ENCODE assay signal across 26 cellular contexts in the genomic region with DNA sequence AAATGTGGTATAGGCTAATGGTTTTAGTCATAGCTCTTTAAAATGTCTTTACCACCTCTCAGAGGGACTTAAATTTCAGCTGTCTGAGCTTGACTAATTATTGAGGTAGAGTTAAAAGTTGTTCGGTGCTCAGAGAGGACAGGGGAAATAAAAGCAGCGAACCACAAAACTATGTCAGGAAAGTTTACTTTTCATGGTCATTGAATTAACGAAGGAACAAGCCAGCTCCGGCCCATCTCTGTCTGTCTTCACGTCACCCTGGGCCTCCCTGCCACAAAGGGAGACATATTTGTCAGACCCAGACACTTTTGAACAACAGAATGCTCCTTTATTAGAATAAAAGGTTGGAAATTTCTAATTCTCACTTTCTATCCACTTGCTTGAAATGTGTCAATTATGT.
"Had no signal": no experiment of that assay in that cellular context is flagged by ENCODE, and none has a peak within 500 bp of the region (broad histone marks: within the 10 kb centered on the region; RNA-seq: fewer than 3 reads in every experiment).

No MANE protein-coding gene starts in this region.

- H3K9me3 ChIP-seq: breast epithelium, Peyer's patch had no signal

- H3K27ac ChIP-seq: breast epithelium, Peyer's patch, RWPE1 had no signal

- H3K27me3 ChIP-seq: breast epithelium, Peyer's patch had no signal

- H3K27ac Mint-ChIP-seq: activated B cell treated with CpG ODN at 0.5 μM for 24 hours; activated CD4-positive, alpha-beta memory T cell treated with anti-CD3 and anti-CD28 coated beads, Interleukin-2, amount 10 ng/mL, durations not matched to agents 7 days and 5 days; activated CD4-positive, alpha-beta T cell treated with anti-CD3 and anti-CD28 coated beads, Interleukin-2, amount 10 ng/mL, durations not matched to agents 7 days and 5 days; activated naive CD4-positive, alpha-beta T cell treated with anti-CD3 and anti-CD28 coated beads for 36 hours; activated naive CD8-positive, alpha-beta T cell; activated T-helper 17 cell treated with anti-CD3 and anti-CD28 coated beads, Interleukin-2, amount 50 U/mL, for 72 hours; T-helper 17 cell had no signal

- H3K36me3 Mint-ChIP-seq: activated naive CD8-positive, alpha-beta T cell had no signal

- ATAC-seq: activated T-helper 17 cell treated with anti-CD3 and anti-CD28 coated beads, Interleukin-2, amount 50 U/mL, for 72 hours; T-helper 17 cell had no signal

- H3K36me3 ChIP-seq: breast epithelium, Peyer's patch had no signal

- H3K9me3 Mint-ChIP-seq: activated B cell treated with CpG ODN at 0.5 μM for 24 hours; activated CD4-positive, alpha-beta memory T cell treated with anti-CD3 and anti-CD28 coated beads, Interleukin-2, amount 10 ng/mL, durations not matched to agents 7 days and 5 days; activated CD4-positive, alpha-beta T cell treated with anti-CD3 and anti-CD28 coated beads, Interleukin-2, amount 10 ng/mL, durations not matched to agents 7 days and 5 days; activated naive CD4-positive, alpha-beta T cell treated with anti-CD3 and anti-CD28 coated beads for 36 hours; activated T-helper 17 cell treated with anti-CD3 and anti-CD28 coated beads, Interleukin-2, amount 50 U/mL, for 72 hours had no signal

- H3K4me3 Mint-ChIP-seq: activated B cell treated with CpG ODN at 0.5 μM for 24 hours; activated CD4-positive, alpha-beta memory T cell treated with anti-CD3 and anti-CD28 coated beads, Interleukin-2, amount 10 ng/mL, durations not matched to agents 7 days and 5 days; activated CD4-positive, alpha-beta T cell treated with anti-CD3 and anti-CD28 coated beads, Interleukin-2, amount 10 ng/mL, durations not matched to agents 7 days and 5 days; activated naive CD4-positive, alpha-beta T cell treated with anti-CD3 and anti-CD28 coated beads for 36 hours; activated naive CD8-positive, alpha-beta T cell; activated T-helper 17 cell treated with anti-CD3 and anti-CD28 coated beads, Interleukin-2, amount 50 U/mL, for 72 hours; T-helper 17 cell had no signal

- DNase-seq: activated B cell treated with CpG ODN at 0.5 μM for 24 hours; activated CD4-positive, alpha-beta memory T cell treated with anti-CD3 and anti-CD28 coated beads, Interleukin-2, amount 10 ng/mL, durations not matched to agents 7 days and 5 days; activated CD4-positive, alpha-beta T cell treated with anti-CD3 and anti-CD28 coated beads for 1 hour; activated CD4-positive, alpha-beta T cell treated with anti-CD3 and anti-CD28 coated beads, Interleukin-2, amount 10 ng/mL, durations not matched to agents 7 days and 5 days; activated gamma-delta T cell; activated naive CD4-positive, alpha-beta T cell treated with anti-CD3 and anti-CD28 coated beads for 36 hours; activated T-cell treated with anti-CD3 and anti-CD28 coated beads for 4 hours; activated T-cell treated with anti-CD3 and anti-CD28 coated beads, Interleukin-2, amount 50 U/mL, for 48 hours; caudate nucleus; MM.1S; NCI-H1105; NCI-H1436; NCI-H1694 treated with DMSO at 0.1 percent for 48 hours; NCI-H2029 treated with DMSO at 0.1 percent for 48 hours; NCI-H345; NCI-H510A; NCI-H69; NK-92 treated with Interleukin-12 subunit alpha and Interleukin-12 subunit beta, amount 100 ng/mL, for 24 hours; Peyer's patch; Right ventricle myocardium superior; T-helper 17 cell; T1000 had no signal

- H3K4me1 ChIP-seq: breast epithelium, Peyer's patch had no signal

- H3K4me1 Mint-ChIP-seq: activated B cell treated with CpG ODN at 0.5 μM for 24 hours; activated CD4-positive, alpha-beta memory T cell treated with anti-CD3 and anti-CD28 coated beads, Interleukin-2, amount 10 ng/mL, durations not matched to agents 7 days and 5 days; activated CD4-positive, alpha-beta T cell treated with anti-CD3 and anti-CD28 coated beads, Interleukin-2, amount 10 ng/mL, durations not matched to agents 7 days and 5 days; activated T-helper 17 cell treated with anti-CD3 and anti-CD28 coated beads, Interleukin-2, amount 50 U/mL, for 72 hours; T-helper 17 cell had no signal

- H3K4me3 ChIP-seq: breast epithelium, Peyer's patch had no signal
